ENCODE assay signal across 18 cellular contexts in genomic region chr14:100982764-100983163, GRCh38.
DNase-seq lines count a peak whose midpoint lies in the region; ATAC-seq and TF ChIP-seq lines count a peak whose summit lies in the region.
"Had no signal": no experiment of that assay in that cellular context is flagged by ENCODE, and none has a peak within 500 bp of the region (broad histone marks: within the 10 kb centered on the region; RNA-seq: fewer than 3 reads in every experiment).

No MANE protein-coding gene starts in this region.

- peaks cover 51% of the 10 kb centered on the region for H3K36me3 ChIP-seq in GM23248 (ENCODE audit: low read depth)
- no peaks in the 10 kb centered on the region for H3K36me3 ChIP-seq in PC-3 (ENCODE audit: low read depth, low read length)
- H3K36me3 ChIP-seq in mammary epithelial cell (ENCODE audit: insufficient read depth, low read length): peaks cover 2% of the 10 kb centered on the region
- H3K36me3 ChIP-seq: BLaER1 treated with 17β-estradiol and CSF1 and Interleukin-3, amounts not matched to agents 10 nM and 100 nM; HAP-1; MG63 had no signal

- no peaks in the 10 kb centered on the region for H3K9me2 ChIP-seq in GM23248 (ENCODE audit: insufficient read depth)
- no peaks in the 10 kb centered on the region for H3K9me2 ChIP-seq in PC-3 (replicated peaks; ENCODE audit: low read length)

- H3K9ac ChIP-seq in GM23248: no peak overlapping the region
- H3K9ac ChIP-seq in PC-3 (ENCODE audit: low read length): no peak overlapping the region
- H3K9ac ChIP-seq in mammary epithelial cell (ENCODE audit: insufficient read depth, low read length): no peak overlapping the region
- H3K9ac ChIP-seq: BLaER1 treated with 17β-estradiol and CSF1 and Interleukin-3, amounts not matched to agents 10 nM and 100 nM had no signal

- no peak overlapping the region for H3K4me3 Mint-ChIP-seq in T-cell

- no peaks in the 10 kb centered on the region for H4K20me1 ChIP-seq in GM23248 (ENCODE audit: insufficient read depth)
- no peaks in the 10 kb centered on the region for H4K20me1 ChIP-seq in PC-3 (ENCODE audit: low read length)
- no peaks in the 10 kb centered on the region for H4K20me1 ChIP-seq in mammary epithelial cell (ENCODE audit: insufficient read depth, low read length)
- H4K20me1 ChIP-seq: BLaER1 treated with 17β-estradiol and CSF1 and Interleukin-3, amounts not matched to agents 10 nM and 100 nM had no signal

- H3K27me3 ChIP-seq in GM23248 (replicated peaks; ENCODE audit: insufficient read depth) (no peaks in the 10 kb centered on the region), PC-3 (ENCODE audit: low read length) (no peaks in the 10 kb centered on the region), mammary epithelial cell (ENCODE audit: insufficient read depth, low read length) (no peaks in the 10 kb centered on the region)
- H3K27me3 ChIP-seq: BLaER1 treated with 17β-estradiol and CSF1 and Interleukin-3, amounts not matched to agents 10 nM and 100 nM; MG63; SJSA1 had no signal

- ATAC-seq in PC-3 (peak; percentile 40; the same call in 1 of the 2 replicates), GM21737 (IDR thresholded peaks at IDR 0.05; ENCODE audit: unreplicated experiment) (no peak), T-cell (replicated peaks in 1 of 4) (no peak)

- dilution Hi-C loops in mammary epithelial cell (cut with HindIII; ENCODE audit: low sequenced_read_pairs): no loop called here

- H3K27ac Mint-ChIP-seq in T-cell: no peak overlapping the region

- no peak overlapping the region for H3K4me2 ChIP-seq in GM23248 (ENCODE audit: unreplicated experiment)
- H3K4me2 ChIP-seq in PC-3 (ENCODE audit: low read length): peak overlapping the region; percentile 56
- peak overlapping the region; percentile 23 for H3K4me2 ChIP-seq in mammary epithelial cell (ENCODE audit: insufficient read depth, low read depth, low read length)
- H3K4me2 ChIP-seq: BLaER1 treated with 17β-estradiol and CSF1 and Interleukin-3, amounts not matched to agents 10 nM and 100 nM had no signal

- intact Hi-C loops in PC-3 (cut with micrococcal nuclease): loop anchor here (10.0 kb wide), 1 partner anchor 218 kb away; no protein-coding TSS in a partner anchor
- intact Hi-C loops in mammary epithelial cell (cut with micrococcal nuclease): no loop called here

- no peaks in the 10 kb centered on the region for H3K9me3 ChIP-seq in GM23248 (ENCODE audit: low read depth)
- H3K9me3 ChIP-seq in PC-3 (ENCODE audit: low read length): no peaks in the 10 kb centered on the region
- no peaks in the 10 kb centered on the region for H3K9me3 ChIP-seq in mammary epithelial cell (replicated peaks; ENCODE audit: insufficient read depth, low read length)
- H3K9me3 ChIP-seq: BLaER1 treated with 17β-estradiol and CSF1 and Interleukin-3, amounts not matched to agents 10 nM and 100 nM; HAP-1; MG63; SJSA1 had no signal

- no peak overlapping the region for H2AFZ ChIP-seq in GM23248
- no peak overlapping the region for H2AFZ ChIP-seq in PC-3 (ENCODE audit: low read length)
- no peak overlapping the region for H2AFZ ChIP-seq in mammary epithelial cell (ENCODE audit: low read depth, low read length)

- CTCF ChIA-PET in PC-3 (lab: Charles Lee): no interaction called here
- CTCF ChIA-PET in mammary epithelial cell (lab: Charles Lee; ENCODE audit: low non-redundant PET): no interaction called here
- CTCF ChIA-PET in T-cell (lab: Charles Lee): no interaction called here

- in situ Hi-C loops in GM23248 (cut with MboI) (no loop called here), mammary epithelial cell (cut with MboI; ENCODE audit: low sequenced_read_pairs in 2 of 2) (no loop called here)

- peak; percentile 66 for DNase-seq in GM23248
- peak; percentile 80 for DNase-seq in PC-3
- DNase-seq in mammary epithelial cell: peak; percentile 57
- DNase-seq in mucosa of gallbladder (ENCODE audit: low spot score): peak; percentile 62
- no peak for DNase-seq in A172 (ENCODE audit: low spot score)
- DNase-seq in T-cell: no peak
- no peak for DNase-seq in NCI-H2227 (lab: John Stamatoyannopoulos, UW; ENCODE audit: unreplicated experiment)
- DNase-seq: DMS 273 treated with DMSO at 0.1 percent for 48 hours, KBM-7, MG63, NCI-H1092 treated with DMSO at 0.1 percent for 48 hours, NCI-H187, NCI-H510A, SW 1271 had no signal

- 42% methylated on average over 6 of the region's 6 CpGs for WGBS in GM23248 (ENCODE audit: low coverage in 1 of 2, low lambda C conversion rate in 2 of 2, missing lambda C conversion rate in 2 of 2), 2 experiments
- WGBS in mammary epithelial cell (ENCODE audit: low coverage, missing lambda C conversion rate): 19% methylated on average over 6 of the region's 6 CpGs

- no peaks in the 10 kb centered on the region for H3K4me1 Mint-ChIP-seq in T-cell

- no peaks in the 10 kb centered on the region for H3K9me3 Mint-ChIP-seq in T-cell

- H3K27me3 Mint-ChIP-seq in T-cell: peaks cover 14 to 17% of the 10 kb centered on the region in 2 donors

- H3K27ac ChIP-seq in GM23248 (no peak overlapping the region), PC-3 (ENCODE audit: low read length) (peak overlapping the region; percentile 59), mammary epithelial cell (ENCODE audit: insufficient read depth, low read depth, low read length) (no peak overlapping the region)
- H3K27ac ChIP-seq: BLaER1 treated with 17β-estradiol and CSF1 and Interleukin-3, amounts not matched to agents 10 nM and 100 nM; SJSA1 had no signal

- peaks cover 42% of the 10 kb centered on the region for H3K4me1 ChIP-seq in GM23248 (ENCODE audit: insufficient read depth)
- peaks cover 67% of the 10 kb centered on the region for H3K4me1 ChIP-seq in PC-3 (ENCODE audit: insufficient read depth, low read length)
- H3K4me1 ChIP-seq in mammary epithelial cell (ENCODE audit: insufficient read depth, low read length): peaks cover 44% of the 10 kb centered on the region
- H3K4me1 ChIP-seq: BLaER1 treated with 17β-estradiol and CSF1 and Interleukin-3, amounts not matched to agents 10 nM and 100 nM; HAP-1; SJSA1 had no signal

- H3K36me3 Mint-ChIP-seq in T-cell: no peaks in the 10 kb centered on the region

- H3K79me2 ChIP-seq in GM23248 (ENCODE audit: insufficient read depth) (no peaks in the 10 kb centered on the region), PC-3 (ENCODE audit: low read length) (no peaks in the 10 kb centered on the region), mammary epithelial cell (ENCODE audit: insufficient read depth, low read length) (no peaks in the 10 kb centered on the region)

- POLR2A ChIA-PET in PC-3 (lab: Charles Lee; ENCODE audit: unreplicated experiment): no interaction called here
- POLR2A ChIA-PET in T-cell (lab: Charles Lee): no interaction called here

- H3F3A ChIP-seq in GM23248 (ENCODE audit: insufficient read depth): peaks cover 55% of the 10 kb centered on the region
- H3F3A ChIP-seq in PC-3 (ENCODE audit: low read length, unreplicated experiment): peaks cover 3% of the 10 kb centered on the region

- TF ChIP-seq CTCF in PC-3 (conservative IDR thresholded peaks at IDR 0.05; ENCODE audit: low read depth, low read length) (no peak), mammary epithelial cell (conservative IDR thresholded peaks at IDR 0.05 in 1 of 2, IDR thresholded peaks at IDR 0.05 in 1 of 2; ENCODE audit: extremely low read depth in 1 of 2, insufficient read depth in 1 of 2, low read depth in 1 of 2, low read length in 2 of 2) (no peak)

- BruUV-seq in PC-3 (replicated peaks; lab: Mats Ljungman, UMichigan) (no TSS peak), mammary epithelial cell (replicated peaks; lab: Mats Ljungman, UMichigan) (no TSS peak)

- H3K4me3 ChIP-seq in GM23248: no peak overlapping the region
- no peak overlapping the region; the same call in 1 of the 2 replicates for H3K4me3 ChIP-seq in PC-3 (ENCODE audit: low read length)
- H3K4me3 ChIP-seq in mammary epithelial cell (replicated peaks in 1 of 3; ENCODE audit: insufficient read depth in 1 of 3, low read depth in 2 of 3, low read length in 3 of 3): no peak overlapping the region
- H3K4me3 ChIP-seq: BLaER1 treated with 17β-estradiol and CSF1 and Interleukin-3, amounts not matched to agents 10 nM and 100 nM; HAP-1; MG63; SJSA1 had no signal

Comparison
In these comparisons a context has a peak if more than half of its experiments do, and no peak if none do; other contexts are left out.
1. DNase-seq: peak in GM23248 (single experiment), PC-3 (single experiment), mammary epithelial cell (single experiment) and mucosa of gallbladder (single experiment); none in A172 (single experiment), T-cell (0 of 34) and NCI-H2227 (single experiment).